9 cellular contexts compared by ENCODE assay signal in the genomic region with DNA sequence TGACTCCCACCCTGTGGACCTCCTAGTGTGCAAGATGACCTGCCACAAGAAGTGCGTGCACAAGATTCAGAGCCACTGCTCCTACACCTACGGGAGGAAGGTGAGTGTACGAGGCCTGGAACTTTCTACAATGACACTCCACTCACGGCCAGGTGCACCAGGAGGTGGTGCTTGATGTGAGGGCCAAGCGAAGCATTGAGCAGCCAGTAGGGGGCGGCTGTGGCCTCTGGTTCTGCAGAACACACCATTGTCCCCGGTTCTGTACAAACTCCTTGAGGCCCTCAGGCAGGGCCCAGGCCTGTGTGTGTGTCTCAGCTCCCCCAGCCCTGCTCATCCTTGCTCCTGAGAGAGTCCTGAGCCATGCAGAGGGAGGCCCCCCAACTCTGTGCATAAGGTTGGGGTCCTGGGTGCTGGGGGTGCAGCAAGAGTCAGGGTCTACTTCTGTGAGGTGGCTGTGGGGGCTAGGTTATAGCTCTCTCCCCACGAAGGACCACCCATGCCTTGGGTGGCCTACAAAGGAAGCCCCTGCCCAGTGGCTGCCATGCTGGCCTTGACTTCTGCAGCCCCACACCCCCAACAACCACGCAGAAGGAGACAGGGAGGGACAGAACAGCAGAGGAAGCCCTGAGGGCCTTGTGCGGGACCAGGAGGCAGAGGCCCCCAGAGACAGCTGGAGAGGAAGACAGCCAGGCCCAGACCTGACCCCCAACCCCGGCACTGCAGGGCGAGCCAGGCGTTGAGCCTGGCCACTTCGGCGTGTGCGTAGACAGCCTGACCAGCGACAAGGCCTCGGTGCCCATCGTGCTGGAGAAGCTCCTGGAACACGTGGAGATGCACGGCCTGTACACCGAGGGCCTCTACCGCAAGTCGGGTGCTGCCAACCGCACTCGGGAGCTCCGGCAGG. TPM values are rescaled to one million over a fixed set of nuclear protein-coding genes. Genes with fewer than 3 reads are reported as not detected.
A peak's percentile ranks its signal among the peaks of the same experiment; 100 is the strongest.
DNase-seq lines count a peak whose midpoint lies in the region; ATAC-seq and TF ChIP-seq lines count a peak whose summit lies in the region.
"Had no signal": no experiment of that assay in that cellular context is flagged by ENCODE, and none has a peak within 500 bp of the region (broad histone marks: within the 10 kb centered on the region; RNA-seq: fewer than 3 reads in every experiment).

No MANE protein-coding gene starts in this region.

- no peak overlapping the region for H3K4me3 Mint-ChIP-seq in chondrocyte (ENCODE audit: unreplicated experiment)

- H3K36me3 Mint-ChIP-seq in chondrocyte (ENCODE audit: low read depth), result peaks cover 51% of the 10 kb centered on the region

- no peaks in the 10 kb centered on the region for H3K4me1 ChIP-seq in DND-41 (ENCODE audit: insufficient read depth, low read length)
- no peaks in the 10 kb centered on the region for H3K4me1 ChIP-seq in lung (ENCODE audit: control insufficient read depth in 2 of 2, insufficient read depth in 2 of 2, low read length in 2 of 2)

- H3K9me3 ChIP-seq in DND-41 (ENCODE audit: insufficient read depth, low read length, severe bottlenecking) (no peaks in the 10 kb centered on the region), lung (ENCODE audit: control insufficient read depth in 2 of 2, insufficient read depth in 1 of 2, low read length in 1 of 2) (no peaks in the 10 kb centered on the region)

- H3K9ac ChIP-seq in DND-41 (ENCODE audit: low read depth, low read length), result no peak overlapping the region

- peaks cover 10% of the 10 kb centered on the region for H4K20me1 ChIP-seq in DND-41 (ENCODE audit: insufficient read depth, low read length)

- TF ChIP-seq CTCF in DND-41 (IDR thresholded peaks at IDR 0.05; ENCODE audit: borderline replicate concordance, extremely low read depth, low read length, poor library complexity, severe bottlenecking), result peak; percentile 73
- peak; percentile 73 for TF ChIP-seq CTCF in chondrocyte (IDR thresholded peaks at IDR 0.05)
- TF ChIP-seq CTCF in lung (IDR thresholded peaks at IDR 0.05; ENCODE audit: control extremely low read depth, extremely low read depth), result peak; percentile 63

- no peaks in the 10 kb centered on the region for H3K9me3 Mint-ChIP-seq in chondrocyte (ENCODE audit: low read depth)

- no peaks in the 10 kb centered on the region for H3K27me3 Mint-ChIP-seq in chondrocyte (ENCODE audit: low read depth)

- H3K4me2 ChIP-seq in DND-41 (ENCODE audit: insufficient read depth, low read length), result no peak overlapping the region

- H3K4me3 ChIP-seq in DND-41 (ENCODE audit: low read depth in 1 of 2, low read length in 2 of 2), result no peak overlapping the region
- no peak overlapping the region for H3K4me3 ChIP-seq in lung
- H3K4me3 ChIP-seq: SK-N-MC had no signal

- DNase-seq in DND-41 (peak; percentile 52), LHCN-M2 (ENCODE audit: low read depth) (peak; percentile 34), chondrocyte (ENCODE audit: low spot score) (no peak), lung (ENCODE audit: low spot score) (peak; percentile 68), OCI-M2 (lab: John Stamatoyannopoulos, UW; ENCODE audit: unreplicated experiment) (no peak)
- peak; percentile 19 to 66 (median 59) for DNase-seq in stimulated activated naive CD4-positive, alpha-beta T cell (lab: John Stamatoyannopoulos, UW)

- 85 to 86% methylated on average over 27 of the region's 27 CpGs for WGBS in lung, 2 donors

- ATAC-seq in DND-41 (ENCODE audit: insufficient read depth, low read depth) (peak; percentile 61), lung (ENCODE audit: insufficient read depth, low FRiP score) (peak; percentile 29), GM21723 (IDR thresholded peaks at IDR 0.05; ENCODE audit: unreplicated experiment) (no peak)
- peak; percentile 59 to 71 for ATAC-seq in activated CD4-positive, CD25-positive, alpha-beta regulatory T cell treated with anti-CD3 and anti-CD28 coated beads, Interleukin-2, amount 50 U/mL, for 24 hours

- H3K27me3 ChIP-seq in DND-41 (ENCODE audit: insufficient read depth, low read length, poor library complexity) (no peaks in the 10 kb centered on the region), lung (ENCODE audit: control insufficient read depth, insufficient read depth) (no peaks in the 10 kb centered on the region)

- H3K36me3 ChIP-seq in DND-41 (ENCODE audit: insufficient read depth, low read length) (peaks cover 86% of the 10 kb centered on the region), lung (ENCODE audit: control insufficient read depth in 2 of 2, insufficient read depth in 2 of 2, low read length in 2 of 2) (peaks cover 10 to 77% of the 10 kb centered on the region in 2 donors)

- no peaks in the 10 kb centered on the region for H3K79me2 ChIP-seq in DND-41 (ENCODE audit: insufficient read depth, low read length)

- peaks cover 2% of the 10 kb centered on the region for H3K4me1 Mint-ChIP-seq in chondrocyte (ENCODE audit: low read depth)

- H3K27ac ChIP-seq in DND-41 (ENCODE audit: low read length) (no peak overlapping the region; the same call in 1 of the 2 replicates), lung (ENCODE audit: low read depth in 1 of 2, low read length in 1 of 2) (no peak overlapping the region)
- H3K27ac ChIP-seq: SK-N-MC had no signal

- no peak overlapping the region for H2AFZ ChIP-seq in DND-41 (ENCODE audit: low read depth, low read length)

- no peak overlapping the region for H3K27ac Mint-ChIP-seq in chondrocyte (ENCODE audit: unreplicated experiment)

RNA-seq across cellular contexts. Expression of a gene that starts 9.7 kb away (rescaled TPM):
- total RNA-seq in LHCN-M2 (2014; rRNA removed) (15.3 and 28.9 TPM in 2 replicates), chondrocyte (27.3 to 31.7 TPM (median 29.9 TPM) in 3 replicates), lung (10 to 100 TPM; 22.0 to 33.5 TPM)
- 45.0 TPM for polyA plus RNA-seq in LHCN-M2 (2012)
- polyA plus RNA-seq in lung, result 10 to 100 TPM; 36.2 to 60.1 TPM

RNA-seq across cellular contexts. Expression of a gene that starts 20.5 kb away (rescaled TPM):
- total RNA-seq in LHCN-M2 (2014; rRNA removed) (2.4 and 6.4 TPM in 2 replicates), chondrocyte (21.1 to 23.8 TPM (median 22.3 TPM) in 3 replicates), lung (10 to 100 TPM in 1 of 2 donors, 1 to 10 TPM in 1; 9.1 to 39.5 TPM)
- 24.3 TPM for polyA plus RNA-seq in LHCN-M2 (2012)
- polyA plus RNA-seq in lung, result 10 to 100 TPM; 19.4 to 31.1 TPM

RNA-seq across cellular contexts. Expression of a gene that starts 40.2 kb away (rescaled TPM):
- total RNA-seq in LHCN-M2 (2014; rRNA removed), result 60.0 and 72.7 TPM in 2 replicates
- polyA plus RNA-seq in LHCN-M2 (2012), result 19.8 TPM
- total RNA-seq in chondrocyte, result 31.9 to 45.0 TPM (median 43.7 TPM) in 3 replicates
- 10 to 100 TPM; 26.1 to 65.5 TPM for total RNA-seq in lung
- 10 to 100 TPM; 26.8 to 28.0 TPM for polyA plus RNA-seq in lung

RNA-seq across cellular contexts. Expression of a gene that starts 59.1 kb away (rescaled TPM):
- total RNA-seq in LHCN-M2 (2014; rRNA removed), result not detected in 2 replicates
- polyA plus RNA-seq in LHCN-M2 (2012), result not detected
- not detected in 3 replicates for total RNA-seq in chondrocyte
- 10 to 100 TPM; 11.8 to 12.3 TPM for total RNA-seq in lung
- 10 to 100 TPM in 1 of 2 donors, 1 to 10 TPM in 1; 6.2 to 11.4 TPM for polyA plus RNA-seq in lung

Comparison
In these comparisons a context has a peak if more than half of its experiments do, and no peak if none do; other contexts are left out.
1. DNase-seq: peak in DND-41 (single experiment), LHCN-M2 (single experiment), lung (single experiment) and stimulated activated naive CD4-positive, alpha-beta T cell (6 of 6); none in chondrocyte (single experiment) and OCI-M2 (single experiment).
2. Peak in every context shown above with its lines, with median percentiles within 50 percentile points of each other: CTCF ChIP-seq.